In genomic region chr3:86733257-86733656, GRCh38 we compare ENCODE assay signal across 25 cellular contexts.
"Had no signal": no experiment of that assay in that cellular context is flagged by ENCODE, and none has a peak within 500 bp of the region (broad histone marks: within the 10 kb centered on the region; RNA-seq: fewer than 3 reads in every experiment).

No MANE protein-coding gene starts in this region.

- ATAC-seq: activated CD4-positive, CD25-positive, alpha-beta regulatory T cell treated with anti-CD3 and anti-CD28 coated beads, Interleukin-2, amount 50 U/mL, for 24 hours; left ventricle myocardium superior; pancreas; psoas muscle; stimulated activated naive B cell treated with anti-CD40 and anti-IgM and Interleukin-4, amounts not matched to agents 10 μg/mL and 1 μg/mL and 100 μg/mL, for 72 hours had no signal

- H3K4me3 ChIP-seq: ascending aorta, coronary artery, dorsolateral prefrontal cortex, pancreas, psoas muscle, stomach, tibial artery had no signal

- H3K27ac ChIP-seq: ascending aorta, coronary artery, dorsolateral prefrontal cortex, pancreas, psoas muscle, stomach, tibial artery, WERI-Rb-1 had no signal

- H3K9me3 ChIP-seq: ascending aorta, pancreas, psoas muscle, tibial artery had no signal

- FAIRE-seq: frontal cortex, pancreas, TTC549 had no signal

- H3K36me3 ChIP-seq: ascending aorta, pancreas, stomach, tibial artery, WERI-Rb-1 had no signal

- H3K4me1 ChIP-seq: ascending aorta, pancreas, psoas muscle, stomach, tibial artery had no signal

- H3K27me3 ChIP-seq: ascending aorta, dorsolateral prefrontal cortex, pancreas, stomach, tibial artery had no signal

- DNase-seq: activated CD4-positive, alpha-beta memory T cell treated with anti-CD3 and anti-CD28 coated beads, Interleukin-2, amount 10 ng/mL, durations not matched to agents 7 days and 5 days; activated CD4-positive, alpha-beta T cell treated with anti-CD3 and anti-CD28 coated beads, Interleukin-2, amount 10 ng/mL, durations not matched to agents 24 days and 14 days; activated CD8-positive, alpha-beta memory T cell treated with anti-CD3 and anti-CD28 coated beads, Interleukin-2, amount 50 U/mL, for 48 hours; activated gamma-delta T cell; activated naive CD4-positive, alpha-beta T cell treated with anti-CD3 and anti-CD28 coated beads, Interleukin-2, amount 10 ng/mL, durations not matched to agents 7 days and 5 days; activated naive CD8-positive, alpha-beta T cell treated with anti-CD3 and anti-CD28 coated beads, Interleukin-2, amount 10 ng/mL, durations not matched to agents 7 days and 5 days; activated T-cell treated with anti-CD3 and anti-CD28 coated beads, Interleukin-2, amount 50 U/mL, for 24 hours; dorsolateral prefrontal cortex; effector memory CD4-positive, alpha-beta T cell; left ventricle myocardium superior; mammary epithelial cell; psoas muscle; stimulated activated CD4-positive, alpha-beta T cell treated with anti-CD3 and anti-CD28 coated beads, Interleukin-15, amount 100 ng/mL, for 24 hours; stimulated activated CD4-positive, alpha-beta T cell treated with anti-CD3 and anti-CD28 coated beads, Interleukin-2, amount 100 ng/mL, for 24 hours; stimulated activated naive B cell treated with anti-CD40 and anti-IgM and Interleukin-4, amounts not matched to agents 10 μg/mL and 1 μg/mL and 100 μg/mL, for 72 hours; stomach; T-helper 9 cell; tibial artery; WERI-Rb-1 had no signal
